Comparison of ENCODE assay signal across 7 cellular contexts in genomic region chr11:65572356-65573043, GRCh38. TPM values are rescaled to one million over a fixed set of nuclear protein-coding genes. Genes with fewer than 3 reads are reported as not detected.
DNase-seq lines count a peak whose midpoint lies in the region; ATAC-seq, FAIRE-seq and TF ChIP-seq lines count a peak whose summit lies in the region.

Gene FAM89B, plus strand, starts transcription at chr11:65572538. Its CDS starts 132 bp downstream, at chr11:65572670.

- DNase-seq in GM19240 (ENCODE audit: insufficient read length, low spot score) (peak; percentile 75), NCI-H345 (lab: John Stamatoyannopoulos, UW) (peak; percentile 58), cerebellum (ENCODE audit: low spot score) (peak; percentile 93), kidney (peak; percentile 96)
- DNase-seq in activated CD4-positive, alpha-beta T cell treated with anti-CD3 and anti-CD28 coated beads for 4 hours: peak; percentile 86 to 90
- peak; percentile 80 to 82 for DNase-seq in stimulated activated CD4-positive, alpha-beta T cell treated with anti-CD3 and anti-CD28 coated beads, Interleukin-15, amount 100 ng/mL, for 1 hour (ENCODE audit: low read depth in 1 of 2, low spot score in 1 of 2)

- TF ChIP-seq CTCF in kidney (IDR thresholded peaks at IDR 0.05; ENCODE audit: borderline replicate concordance, extremely low read depth, insufficient read depth): no peak

- H3K9me3 ChIP-seq in kidney (ENCODE audit: control insufficient read depth in 1 of 2, low read length in 2 of 2): no peaks in the 10 kb centered on the region

- H3K36me3 ChIP-seq in kidney (ENCODE audit: control insufficient read depth in 1 of 2, insufficient read depth in 2 of 2, low read length in 2 of 2): peaks cover 0 to 2% of the 10 kb centered on the region in 2 donors

- H3K27ac ChIP-seq in kidney (ENCODE audit: low read depth in 2 of 2, low read length in 2 of 2): peak within 1 kb of the TSS; percentile 32 to 77

- no peak for FAIRE-seq in kidney (lab: Jason Lieb, UNC)

- peak within 1 kb of the TSS in 1 of 2 donors; percentile 94 for H3K9ac ChIP-seq in kidney (ENCODE audit: low read length in 2 of 2)

- peak within 1 kb of the TSS; percentile 58 to 90 for H3K4me3 ChIP-seq in kidney (ENCODE audit: low read length in 2 of 2)

- ATAC-seq in HG03469 (IDR thresholded peaks at IDR 0.05; ENCODE audit: unreplicated experiment): no peak

- intact Hi-C loops in kidney (cut with DNase I): no loop called here

- peaks cover 32 to 50% of the 10 kb centered on the region in 2 donors for H3K4me1 ChIP-seq in kidney (ENCODE audit: control insufficient read depth in 1 of 2, insufficient read depth in 1 of 2, low read depth in 1 of 2, low read length in 2 of 2)

RNA-seq across cellular contexts. Expression of gene FAM89B, which starts in this region (rescaled TPM):
- 24.7 TPM for total RNA-seq in cerebellum
- total RNA-seq in kidney: 36.7 TPM
- polyA plus RNA-seq in kidney (ENCODE audit: insufficient read depth, low read depth, low replicate concordance): 33.5 TPM
